ENCODE assay signal across 8 cellular contexts in the genomic region with DNA sequence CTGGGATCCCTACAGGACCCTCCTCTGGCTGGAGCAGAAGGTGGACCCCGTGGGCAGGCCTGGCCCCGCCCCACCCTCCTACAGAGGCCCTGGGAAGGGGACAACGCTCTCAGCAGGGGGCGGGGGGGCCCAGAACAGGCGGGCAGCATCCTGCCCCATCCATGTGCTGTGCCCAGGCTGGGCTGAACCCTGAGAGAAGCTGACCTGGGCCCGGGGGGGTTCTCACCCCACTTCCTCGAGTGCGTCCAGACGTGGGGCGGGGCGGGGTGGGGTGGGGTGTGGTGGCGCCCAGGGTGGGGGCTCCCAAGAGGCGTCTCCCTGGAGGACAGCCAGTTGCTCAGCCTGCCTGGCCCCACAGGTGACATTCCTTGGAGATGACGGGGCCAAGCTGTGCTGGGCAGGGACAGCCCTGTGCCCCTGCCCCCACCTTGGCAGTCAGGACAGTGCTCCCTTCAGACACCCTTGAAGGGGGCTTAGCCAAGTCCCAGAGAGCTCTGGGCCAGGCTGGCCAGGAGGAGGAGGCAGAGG. TPM values are rescaled to one million over a fixed set of nuclear protein-coding genes. Genes with fewer than 3 reads are reported as not detected.
DNase-seq lines count a peak whose midpoint lies in the region; ATAC-seq and TF ChIP-seq lines count a peak whose summit lies in the region.

No MANE protein-coding gene starts in this region.

- POLR2A ChIA-PET in activated naive CD8-positive, alpha-beta T cell treated with anti-CD3 and anti-CD28 coated beads, Interleukin-2, amount 10 ng/mL, durations not matched to agents 7 days and 5 days (lab: Charles Lee) = interaction anchor here (0.7 to 8.7 kb wide), 15 partner anchors 10 to 425 kb away, joined by 3 to 126 read pairs (median 11); partner anchors contain the start of genes MRPL38, TRIM47, TRIM65 and UNK

- H3K79me2 ChIP-seq in GM23248 (ENCODE audit: insufficient read depth) = no peaks in the 10 kb centered on the region

- H3K4me1 ChIP-seq in lower lobe of right lung (peaks cover 73% of the 10 kb centered on the region), urinary bladder (ENCODE audit: insufficient read depth) (no peaks in the 10 kb centered on the region), GM23248 (ENCODE audit: insufficient read depth) (peaks cover 3% of the 10 kb centered on the region)

- no peak overlapping the region for H3K9ac ChIP-seq in GM23248

- WGBS in urinary bladder = 41% methylated on average over 14 of the region's 14 CpGs
- 45 to 49% methylated on average over 5 to 14 of the region's 14 CpGs for WGBS in GM23248 (ENCODE audit: low coverage in 1 of 2, low lambda C conversion rate in 2 of 2, missing lambda C conversion rate in 2 of 2), 2 experiments

- H3K4me1 Mint-ChIP-seq in activated naive CD8-positive, alpha-beta T cell treated with anti-CD3 and anti-CD28 coated beads, Interleukin-2, amount 10 ng/mL, durations not matched to agents 7 days and 5 days = peaks cover 12% of the 10 kb centered on the region

- peaks cover 11% of the 10 kb centered on the region for H3K36me3 Mint-ChIP-seq in activated naive CD8-positive, alpha-beta T cell treated with anti-CD3 and anti-CD28 coated beads, Interleukin-2, amount 10 ng/mL, durations not matched to agents 7 days and 5 days

- H3K4me3 ChIP-seq in lower lobe of right lung (peak overlapping the region; percentile 59), urinary bladder (ENCODE audit: low read depth, low read length) (no peak overlapping the region), GM23248 (no peak overlapping the region)

- H3K27me3 ChIP-seq in lower lobe of right lung (ENCODE audit: low read depth) = no peaks in the 10 kb centered on the region
- no peaks in the 10 kb centered on the region for H3K27me3 ChIP-seq in GM23248 (replicated peaks; ENCODE audit: insufficient read depth)

- H2AFZ ChIP-seq in GM23248 = no peak overlapping the region

- peaks cover 52% of the 10 kb centered on the region for H3K36me3 ChIP-seq in lower lobe of right lung
- peaks cover 9% of the 10 kb centered on the region for H3K36me3 ChIP-seq in urinary bladder (ENCODE audit: insufficient read depth)
- no peaks in the 10 kb centered on the region for H3K36me3 ChIP-seq in GM23248 (ENCODE audit: low read depth)

- no peak for TF ChIP-seq CTCF in lower lobe of right lung (IDR thresholded peaks at IDR 0.05)

- H3K27me3 Mint-ChIP-seq in activated naive CD8-positive, alpha-beta T cell treated with anti-CD3 and anti-CD28 coated beads, Interleukin-2, amount 10 ng/mL, durations not matched to agents 7 days and 5 days = no peaks in the 10 kb centered on the region

- no peaks in the 10 kb centered on the region for H3K9me3 Mint-ChIP-seq in activated naive CD8-positive, alpha-beta T cell treated with anti-CD3 and anti-CD28 coated beads, Interleukin-2, amount 10 ng/mL, durations not matched to agents 7 days and 5 days

- H3K4me3 Mint-ChIP-seq in activated naive CD8-positive, alpha-beta T cell treated with anti-CD3 and anti-CD28 coated beads, Interleukin-2, amount 10 ng/mL, durations not matched to agents 7 days and 5 days = peak overlapping the region; percentile 91

- DNase-seq in GF-D8 (lab: John Stamatoyannopoulos, UW) (peak; percentile 70), lower lobe of right lung (peak; percentile 87), DMS 273 treated with DMSO at 0.1 percent for 48 hours (lab: John Stamatoyannopoulos, UW) (no peak), midbrain (lab: John Stamatoyannopoulos, UW) (no peak), GM23248 (no peak)
- no peak for DNase-seq in activated naive CD8-positive, alpha-beta T cell treated with anti-CD3 and anti-CD28 coated beads, Interleukin-2, amount 10 ng/mL, durations not matched to agents 7 days and 5 days

- H3K9me2 ChIP-seq in GM23248 (ENCODE audit: insufficient read depth) = no peaks in the 10 kb centered on the region

- in situ Hi-C loops in GM23248 (cut with MboI) = no loop called here

- H4K20me1 ChIP-seq in GM23248 (ENCODE audit: insufficient read depth) = no peaks in the 10 kb centered on the region

- no peak overlapping the region for H3K4me2 ChIP-seq in GM23248 (ENCODE audit: unreplicated experiment)

- no peaks in the 10 kb centered on the region for H3F3A ChIP-seq in GM23248 (ENCODE audit: insufficient read depth)

- intact Hi-C loops in lower lobe of right lung (cut with DNase I) = no loop called here

- peak; percentile 8 for ATAC-seq in HG02970 (IDR thresholded peaks at IDR 0.05; ENCODE audit: low FRiP score, unreplicated experiment)
- ATAC-seq in activated naive CD8-positive, alpha-beta T cell treated with anti-CD3 and anti-CD28 coated beads, Interleukin-2, amount 10 ng/mL, durations not matched to agents 7 days and 5 days (ENCODE audit: low read depth) = peak; percentile 17
- ATAC-seq in lower lobe of right lung = peak; percentile 84 to 86

- H3K27ac Mint-ChIP-seq in activated naive CD8-positive, alpha-beta T cell treated with anti-CD3 and anti-CD28 coated beads, Interleukin-2, amount 10 ng/mL, durations not matched to agents 7 days and 5 days = peak overlapping the region; percentile 99

- H3K9me3 ChIP-seq in lower lobe of right lung (no peaks in the 10 kb centered on the region), GM23248 (ENCODE audit: low read depth) (no peaks in the 10 kb centered on the region)

- peak overlapping the region; percentile 90 for H3K27ac ChIP-seq in lower lobe of right lung
- peak overlapping the region; percentile 93 for H3K27ac ChIP-seq in urinary bladder (ENCODE audit: low read depth)
- no peak overlapping the region for H3K27ac ChIP-seq in GM23248

RNA-seq across cellular contexts. Expression of gene UNC13D, which starts 0.4 kb away (rescaled TPM):
- 100 to 1,000 TPM; 221 to 222 TPM for total RNA-seq in activated naive CD8-positive, alpha-beta T cell treated with anti-CD3 and anti-CD28 coated beads, Interleukin-2, amount 10 ng/mL, durations not matched to agents 7 days and 5 days
- 118 TPM for total RNA-seq in lower lobe of right lung
- 10.6 TPM for total RNA-seq in urinary bladder
- polyA plus RNA-seq in urinary bladder = 13.0 TPM
- under 0.01 and 0.65 TPM in 2 replicates for total RNA-seq in GM23248 (2014; rRNA removed; shearing (Covaris generic))
- 0.06 TPM in 1 of 2 replicates, not detected in the other for polyA plus RNA-seq in GM23248 (2016; fragmentation: Nextera tagmentation; extraction: Ambion mirVana)

RNA-seq across cellular contexts. Expression of gene WBP2, which starts 10.5 kb away (rescaled TPM):
- total RNA-seq in activated naive CD8-positive, alpha-beta T cell treated with anti-CD3 and anti-CD28 coated beads, Interleukin-2, amount 10 ng/mL, durations not matched to agents 7 days and 5 days = 100 to 1,000 TPM; 107 TPM
- 145 TPM for total RNA-seq in lower lobe of right lung
- total RNA-seq in urinary bladder = 16.2 TPM
- 142 TPM for polyA plus RNA-seq in urinary bladder
- total RNA-seq in GM23248 (2014; rRNA removed; shearing (Covaris generic)) = 17.4 and 22.9 TPM in 2 replicates
- polyA plus RNA-seq in GM23248 (2016; fragmentation: Nextera tagmentation; extraction: Ambion mirVana) = 59.4 and 64.8 TPM in 2 replicates

RNA-seq across cellular contexts. Expression of gene TRIM47, which starts 33.8 kb away (rescaled TPM):
- total RNA-seq in activated naive CD8-positive, alpha-beta T cell treated with anti-CD3 and anti-CD28 coated beads, Interleukin-2, amount 10 ng/mL, durations not matched to agents 7 days and 5 days = 10 to 100 TPM; 23.2 to 27.9 TPM
- total RNA-seq in lower lobe of right lung (21.0 TPM), urinary bladder (28.9 TPM)
- polyA plus RNA-seq in urinary bladder (55.8 TPM), GM23248 (2016; fragmentation: Nextera tagmentation; extraction: Ambion mirVana) (1.2 and 2.0 TPM in 2 replicates)
- 1.4 and 2.4 TPM in 2 replicates for total RNA-seq in GM23248 (2014; rRNA removed; shearing (Covaris generic))

RNA-seq across cellular contexts. Expression of gene TRIM65, which starts 52.2 kb away (rescaled TPM):
- 10 to 100 TPM; 35.3 to 36.3 TPM for total RNA-seq in activated naive CD8-positive, alpha-beta T cell treated with anti-CD3 and anti-CD28 coated beads, Interleukin-2, amount 10 ng/mL, durations not matched to agents 7 days and 5 days
- total RNA-seq in lower lobe of right lung (32.4 TPM), urinary bladder (15.2 TPM)
- polyA plus RNA-seq in urinary bladder (21.5 TPM), GM23248 (2016; fragmentation: Nextera tagmentation; extraction: Ambion mirVana) (9.9 and 10.2 TPM in 2 replicates)
- total RNA-seq in GM23248 (2014; rRNA removed; shearing (Covaris generic)) = 24.2 and 25.7 TPM in 2 replicates

RNA-seq across cellular contexts. Expression of gene UNK, which starts 60.0 kb away (rescaled TPM):
- 10 to 100 TPM; 37.4 to 39.8 TPM for total RNA-seq in activated naive CD8-positive, alpha-beta T cell treated with anti-CD3 and anti-CD28 coated beads, Interleukin-2, amount 10 ng/mL, durations not matched to agents 7 days and 5 days
- total RNA-seq in lower lobe of right lung = 31.1 TPM
- total RNA-seq in urinary bladder = 58.1 TPM
- polyA plus RNA-seq in urinary bladder = 29.1 TPM
- total RNA-seq in GM23248 (2014; rRNA removed; shearing (Covaris generic)) = 11.5 and 20.2 TPM in 2 replicates
- polyA plus RNA-seq in GM23248 (2016; fragmentation: Nextera tagmentation; extraction: Ambion mirVana) = 12.4 and 13.3 TPM in 2 replicates

Comparison
In these comparisons a context has a peak if more than half of its experiments do, and no peak if none do; other contexts are left out.
1. DNase-seq: peak in GF-D8 (single experiment) and lower lobe of right lung (single experiment); none in activated naive CD8-positive, alpha-beta T cell treated with anti-CD3 and anti-CD28 coated beads, Interleukin-2, amount 10 ng/mL, durations not matched to agents 7 days and 5 days (single experiment), DMS 273 treated with DMSO at 0.1 percent for 48 hours (single experiment), midbrain (single experiment) and GM23248 (single experiment).
2. ATAC-seq: peak in every context shown above with its lines; median percentile 85 in lower lobe of right lung; 17 in activated naive CD8-positive, alpha-beta T cell treated with anti-CD3 and anti-CD28 coated beads, Interleukin-2, amount 10 ng/mL, durations not matched to agents 7 days and 5 days; 8 in HG02970.
3. RNA of gene UNC13D, which starts 0.4 kb away (total RNA-seq): 221 to 222 TPM in activated naive CD8-positive, alpha-beta T cell treated with anti-CD3 and anti-CD28 coated beads, Interleukin-2, amount 10 ng/mL, durations not matched to agents 7 days and 5 days and 118 TPM in lower lobe of right lung (single experiment); 10.6 TPM in urinary bladder (single experiment) and under 0.01 to 0.65 TPM in GM23248; every median in the first group is over 10 times any median in the second.